ENCODE assay signal across 1 cellular context in the genomic region with DNA sequence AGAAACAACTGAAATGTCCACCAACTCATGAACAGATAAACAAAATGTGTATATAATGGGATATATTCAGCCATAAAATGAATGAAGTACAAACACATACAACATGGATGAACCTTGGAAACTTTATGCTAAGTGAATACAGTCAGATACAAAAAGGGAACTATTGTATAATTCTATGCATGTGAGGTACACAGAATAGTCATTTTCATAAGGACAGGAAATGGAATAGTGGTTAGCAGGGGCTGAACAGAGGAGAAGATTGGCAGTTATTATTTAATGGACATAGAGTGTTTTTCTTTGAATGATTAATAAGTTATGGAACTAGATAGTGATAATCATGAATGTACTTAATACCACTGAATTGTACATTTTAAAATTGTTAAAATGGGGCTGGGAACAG.
TF ChIP-seq lines count a peak whose summit lies in the region.

No MANE protein-coding gene starts in this region.

TF ChIP-seq in K562, 482 proteins besides CTCF, POLR2A, EP300 and RAD21:
- TF ChIP-seq NR4A1 (CRISPR knock-in tag; IDR thresholded peaks at IDR 0.05), result no peak
- no peak for TF ChIP-seq NR4A1 (tag; IDR thresholded peaks at IDR 0.05)
- no peak for TF ChIP-seq RFX7 (CRISPR knock-in tag; IDR thresholded peaks at IDR 0.05)
- no peak for TF ChIP-seq ILK (tag; IDR thresholded peaks at IDR 0.05; ENCODE audit: borderline replicate concordance, low read depth)
- no peak for TF ChIP-seq EHMT2 (IDR thresholded peaks at IDR 0.05)
- TF ChIP-seq SMARCB1 (IDR thresholded peaks at IDR 0.05; ENCODE audit: insufficient read length, low read depth), result no peak
- no peak for TF ChIP-seq MCM5 (IDR thresholded peaks at IDR 0.05; ENCODE audit: low read depth)
- TF ChIP-seq ZNF518B (CRISPR knock-in tag; IDR thresholded peaks at IDR 0.05), result no peak
- TF ChIP-seq PHB (CRISPR knock-in tag; IDR thresholded peaks at IDR 0.05), result no peak
- no peak for TF ChIP-seq FOXA3 (CRISPR knock-in tag; conservative IDR thresholded peaks at IDR 0.05 in 1 of 2, IDR thresholded peaks at IDR 0.05 in 1 of 2)
- TF ChIP-seq, protein P1, sequence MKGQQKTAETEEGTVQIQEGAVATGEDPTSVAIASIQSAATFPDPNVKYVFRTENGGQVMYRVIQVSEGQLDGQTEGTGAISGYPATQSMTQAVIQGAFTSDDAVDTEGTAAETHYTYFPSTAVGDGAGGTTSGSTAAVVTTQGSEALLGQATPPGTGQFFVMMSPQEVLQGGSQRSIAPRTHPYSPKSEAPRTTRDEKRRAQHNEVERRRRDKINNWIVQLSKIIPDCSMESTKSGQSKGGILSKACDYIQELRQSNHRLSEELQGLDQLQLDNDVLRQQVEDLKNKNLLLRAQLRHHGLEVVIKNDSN (CRISPR knock-in tag; IDR thresholded peaks at IDR 0.05), result no peak
- TF ChIP-seq BRCA1 (IDR thresholded peaks at IDR 0.05), result no peak
- no peak for TF ChIP-seq BRCA1 (CRISPR knock-in tag; IDR thresholded peaks at IDR 0.05)
- no peak for TF ChIP-seq MYNN (IDR thresholded peaks at IDR 0.05)
- TF ChIP-seq MYNN (CRISPR knock-in tag; IDR thresholded peaks at IDR 0.05), result no peak
- TF ChIP-seq, protein P2, sequence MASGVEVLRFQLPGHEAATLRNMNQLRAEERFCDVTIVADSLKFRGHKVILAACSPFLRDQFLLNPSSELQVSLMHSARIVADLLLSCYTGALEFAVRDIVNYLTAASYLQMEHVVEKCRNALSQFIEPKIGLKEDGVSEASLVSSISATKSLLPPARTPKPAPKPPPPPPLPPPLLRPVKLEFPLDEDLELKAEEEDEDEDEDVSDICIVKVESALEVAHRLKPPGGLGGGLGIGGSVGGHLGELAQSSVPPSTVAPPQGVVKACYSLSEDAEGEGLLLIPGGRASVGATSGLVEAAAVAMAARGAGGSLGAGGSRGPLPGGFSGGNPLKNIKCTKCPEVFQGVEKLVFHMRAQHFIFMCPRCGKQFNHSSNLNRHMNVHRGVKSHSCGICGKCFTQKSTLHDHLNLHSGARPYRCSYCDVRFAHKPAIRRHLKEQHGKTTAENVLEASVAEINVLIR (CRISPR knock-in tag; IDR thresholded peaks at IDR 0.05), result no peak
- TF ChIP-seq PHF8 (IDR thresholded peaks at IDR 0.05; ENCODE audit: borderline replicate concordance, low read length), result no peak
- no peak for TF ChIP-seq PML (IDR thresholded peaks at IDR 0.05; ENCODE audit: low read length)
- no peak for TF ChIP-seq ZNF140 (CRISPR knock-in tag; IDR thresholded peaks at IDR 0.05)
- TF ChIP-seq, protein P3, sequence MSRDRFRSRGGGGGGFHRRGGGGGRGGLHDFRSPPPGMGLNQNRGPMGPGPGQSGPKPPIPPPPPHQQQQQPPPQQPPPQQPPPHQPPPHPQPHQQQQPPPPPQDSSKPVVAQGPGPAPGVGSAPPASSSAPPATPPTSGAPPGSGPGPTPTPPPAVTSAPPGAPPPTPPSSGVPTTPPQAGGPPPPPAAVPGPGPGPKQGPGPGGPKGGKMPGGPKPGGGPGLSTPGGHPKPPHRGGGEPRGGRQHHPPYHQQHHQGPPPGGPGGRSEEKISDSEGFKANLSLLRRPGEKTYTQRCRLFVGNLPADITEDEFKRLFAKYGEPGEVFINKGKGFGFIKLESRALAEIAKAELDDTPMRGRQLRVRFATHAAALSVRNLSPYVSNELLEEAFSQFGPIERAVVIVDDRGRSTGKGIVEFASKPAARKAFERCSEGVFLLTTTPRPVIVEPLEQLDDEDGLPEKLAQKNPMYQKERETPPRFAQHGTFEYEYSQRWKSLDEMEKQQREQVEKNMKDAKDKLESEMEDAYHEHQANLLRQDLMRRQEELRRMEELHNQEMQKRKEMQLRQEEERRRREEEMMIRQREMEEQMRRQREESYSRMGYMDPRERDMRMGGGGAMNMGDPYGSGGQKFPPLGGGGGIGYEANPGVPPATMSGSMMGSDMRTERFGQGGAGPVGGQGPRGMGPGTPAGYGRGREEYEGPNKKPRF (IDR thresholded peaks at IDR 0.05; ENCODE audit: low read depth, low read length), result no peak
- no peak for TF ChIP-seq STAT5A (IDR thresholded peaks at IDR 0.05; ENCODE audit: borderline replicate concordance, low read length)
- no peak for TF ChIP-seq PHF20 (IDR thresholded peaks at IDR 0.05; ENCODE audit: partially characterized antibody)
- TF ChIP-seq, protein P4, sequence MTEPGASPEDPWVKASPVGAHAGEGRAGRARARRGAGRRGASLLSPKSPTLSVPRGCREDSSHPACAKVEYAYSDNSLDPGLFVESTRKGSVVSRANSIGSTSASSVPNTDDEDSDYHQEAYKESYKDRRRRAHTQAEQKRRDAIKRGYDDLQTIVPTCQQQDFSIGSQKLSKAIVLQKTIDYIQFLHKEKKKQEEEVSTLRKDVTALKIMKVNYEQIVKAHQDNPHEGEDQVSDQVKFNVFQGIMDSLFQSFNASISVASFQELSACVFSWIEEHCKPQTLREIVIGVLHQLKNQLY (CRISPR knock-in tag; conservative IDR thresholded peaks at IDR 0.05), result no peak
